In the genomic region with DNA sequence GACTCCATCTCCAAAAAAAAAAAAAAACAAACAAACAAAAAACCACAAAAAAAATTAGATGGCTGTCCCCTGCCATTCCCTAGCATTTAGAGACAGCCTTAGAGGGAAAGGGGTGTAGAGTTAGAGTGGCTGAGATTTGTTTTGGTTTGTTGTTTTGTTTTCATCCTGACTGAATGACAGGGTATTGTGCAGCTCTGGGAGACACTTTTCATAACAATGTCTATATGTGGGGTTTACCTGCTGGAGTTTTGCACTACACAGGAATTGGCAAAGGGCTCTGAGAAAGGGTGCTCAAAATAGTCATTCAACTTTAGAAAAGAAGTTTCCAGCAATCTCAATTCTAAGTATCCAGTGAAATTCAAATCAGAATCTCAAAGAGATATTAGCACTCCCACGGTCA, we compare ENCODE assay signal across 19 cellular contexts.
"Had no signal": no experiment of that assay in that cellular context is flagged by ENCODE, and none has a peak within 500 bp of the region (broad histone marks: within the 10 kb centered on the region; RNA-seq: fewer than 3 reads in every experiment).

No MANE protein-coding gene starts in this region.

- H3K9me3 ChIP-seq: MG63, SJSA1 had no signal

- H3K27ac ChIP-seq: HL-60, SJSA1, SK-N-MC had no signal

- H3K4me3 ChIP-seq: MG63, SJSA1, SK-N-MC had no signal

- H3K27me3 ChIP-seq: MG63, SJSA1 had no signal

- H3K36me3 ChIP-seq: MG63, SJSA1 had no signal

- DNase-seq: Karpas-422, KG1, MG63, NCI-H1092, NCI-H1436, NCI-H187, NCI-H2029, NCI-H2081 treated with DMSO at 0.1 percent for 48 hours, NCI-H345, NCI-H446 treated with DMSO at 0.1 percent for 48 hours, NCI-H510A treated with DMSO at 0.1 percent for 48 hours, NCI-H526, NCI-H82, Right ventricle myocardium superior, RPMI8226, SIG-M5 had no signal
